1 cellular context compared by ENCODE assay signal in the genomic region with DNA sequence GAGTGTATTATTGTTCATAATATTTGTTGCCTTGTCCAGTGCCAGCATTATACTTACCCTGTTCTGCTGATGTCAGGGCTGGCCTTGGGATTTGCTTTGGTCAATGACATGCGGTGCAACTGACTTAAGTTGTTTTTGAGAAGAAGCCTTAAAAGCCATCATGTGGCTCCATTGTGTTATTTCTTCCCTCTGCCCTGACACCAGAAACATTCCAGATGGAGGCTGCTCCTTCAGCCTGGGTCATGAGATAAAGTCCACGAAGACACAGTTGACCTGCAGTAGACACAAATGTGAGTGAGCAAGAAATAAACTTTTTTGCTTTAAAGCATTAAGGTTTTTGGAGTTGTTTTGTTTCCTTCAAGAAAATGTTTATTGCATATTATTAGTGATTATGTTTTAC.
TF ChIP-seq lines count a peak whose summit lies in the region.

No MANE protein-coding gene starts in this region.

TF ChIP-seq in K562, 482 proteins besides CTCF, POLR2A, EP300 and RAD21:
- no peak for TF ChIP-seq RNF2 (IDR thresholded peaks at IDR 0.05)
- TF ChIP-seq, protein P1, sequence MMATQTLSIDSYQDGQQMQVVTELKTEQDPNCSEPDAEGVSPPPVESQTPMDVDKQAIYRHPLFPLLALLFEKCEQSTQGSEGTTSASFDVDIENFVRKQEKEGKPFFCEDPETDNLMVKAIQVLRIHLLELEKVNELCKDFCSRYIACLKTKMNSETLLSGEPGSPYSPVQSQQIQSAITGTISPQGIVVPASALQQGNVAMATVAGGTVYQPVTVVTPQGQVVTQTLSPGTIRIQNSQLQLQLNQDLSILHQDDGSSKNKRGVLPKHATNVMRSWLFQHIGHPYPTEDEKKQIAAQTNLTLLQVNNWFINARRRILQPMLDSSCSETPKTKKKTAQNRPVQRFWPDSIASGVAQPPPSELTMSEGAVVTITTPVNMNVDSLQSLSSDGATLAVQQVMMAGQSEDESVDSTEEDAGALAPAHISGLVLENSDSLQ (IDR thresholded peaks at IDR 0.05), result no peak
- TF ChIP-seq, protein P2, sequence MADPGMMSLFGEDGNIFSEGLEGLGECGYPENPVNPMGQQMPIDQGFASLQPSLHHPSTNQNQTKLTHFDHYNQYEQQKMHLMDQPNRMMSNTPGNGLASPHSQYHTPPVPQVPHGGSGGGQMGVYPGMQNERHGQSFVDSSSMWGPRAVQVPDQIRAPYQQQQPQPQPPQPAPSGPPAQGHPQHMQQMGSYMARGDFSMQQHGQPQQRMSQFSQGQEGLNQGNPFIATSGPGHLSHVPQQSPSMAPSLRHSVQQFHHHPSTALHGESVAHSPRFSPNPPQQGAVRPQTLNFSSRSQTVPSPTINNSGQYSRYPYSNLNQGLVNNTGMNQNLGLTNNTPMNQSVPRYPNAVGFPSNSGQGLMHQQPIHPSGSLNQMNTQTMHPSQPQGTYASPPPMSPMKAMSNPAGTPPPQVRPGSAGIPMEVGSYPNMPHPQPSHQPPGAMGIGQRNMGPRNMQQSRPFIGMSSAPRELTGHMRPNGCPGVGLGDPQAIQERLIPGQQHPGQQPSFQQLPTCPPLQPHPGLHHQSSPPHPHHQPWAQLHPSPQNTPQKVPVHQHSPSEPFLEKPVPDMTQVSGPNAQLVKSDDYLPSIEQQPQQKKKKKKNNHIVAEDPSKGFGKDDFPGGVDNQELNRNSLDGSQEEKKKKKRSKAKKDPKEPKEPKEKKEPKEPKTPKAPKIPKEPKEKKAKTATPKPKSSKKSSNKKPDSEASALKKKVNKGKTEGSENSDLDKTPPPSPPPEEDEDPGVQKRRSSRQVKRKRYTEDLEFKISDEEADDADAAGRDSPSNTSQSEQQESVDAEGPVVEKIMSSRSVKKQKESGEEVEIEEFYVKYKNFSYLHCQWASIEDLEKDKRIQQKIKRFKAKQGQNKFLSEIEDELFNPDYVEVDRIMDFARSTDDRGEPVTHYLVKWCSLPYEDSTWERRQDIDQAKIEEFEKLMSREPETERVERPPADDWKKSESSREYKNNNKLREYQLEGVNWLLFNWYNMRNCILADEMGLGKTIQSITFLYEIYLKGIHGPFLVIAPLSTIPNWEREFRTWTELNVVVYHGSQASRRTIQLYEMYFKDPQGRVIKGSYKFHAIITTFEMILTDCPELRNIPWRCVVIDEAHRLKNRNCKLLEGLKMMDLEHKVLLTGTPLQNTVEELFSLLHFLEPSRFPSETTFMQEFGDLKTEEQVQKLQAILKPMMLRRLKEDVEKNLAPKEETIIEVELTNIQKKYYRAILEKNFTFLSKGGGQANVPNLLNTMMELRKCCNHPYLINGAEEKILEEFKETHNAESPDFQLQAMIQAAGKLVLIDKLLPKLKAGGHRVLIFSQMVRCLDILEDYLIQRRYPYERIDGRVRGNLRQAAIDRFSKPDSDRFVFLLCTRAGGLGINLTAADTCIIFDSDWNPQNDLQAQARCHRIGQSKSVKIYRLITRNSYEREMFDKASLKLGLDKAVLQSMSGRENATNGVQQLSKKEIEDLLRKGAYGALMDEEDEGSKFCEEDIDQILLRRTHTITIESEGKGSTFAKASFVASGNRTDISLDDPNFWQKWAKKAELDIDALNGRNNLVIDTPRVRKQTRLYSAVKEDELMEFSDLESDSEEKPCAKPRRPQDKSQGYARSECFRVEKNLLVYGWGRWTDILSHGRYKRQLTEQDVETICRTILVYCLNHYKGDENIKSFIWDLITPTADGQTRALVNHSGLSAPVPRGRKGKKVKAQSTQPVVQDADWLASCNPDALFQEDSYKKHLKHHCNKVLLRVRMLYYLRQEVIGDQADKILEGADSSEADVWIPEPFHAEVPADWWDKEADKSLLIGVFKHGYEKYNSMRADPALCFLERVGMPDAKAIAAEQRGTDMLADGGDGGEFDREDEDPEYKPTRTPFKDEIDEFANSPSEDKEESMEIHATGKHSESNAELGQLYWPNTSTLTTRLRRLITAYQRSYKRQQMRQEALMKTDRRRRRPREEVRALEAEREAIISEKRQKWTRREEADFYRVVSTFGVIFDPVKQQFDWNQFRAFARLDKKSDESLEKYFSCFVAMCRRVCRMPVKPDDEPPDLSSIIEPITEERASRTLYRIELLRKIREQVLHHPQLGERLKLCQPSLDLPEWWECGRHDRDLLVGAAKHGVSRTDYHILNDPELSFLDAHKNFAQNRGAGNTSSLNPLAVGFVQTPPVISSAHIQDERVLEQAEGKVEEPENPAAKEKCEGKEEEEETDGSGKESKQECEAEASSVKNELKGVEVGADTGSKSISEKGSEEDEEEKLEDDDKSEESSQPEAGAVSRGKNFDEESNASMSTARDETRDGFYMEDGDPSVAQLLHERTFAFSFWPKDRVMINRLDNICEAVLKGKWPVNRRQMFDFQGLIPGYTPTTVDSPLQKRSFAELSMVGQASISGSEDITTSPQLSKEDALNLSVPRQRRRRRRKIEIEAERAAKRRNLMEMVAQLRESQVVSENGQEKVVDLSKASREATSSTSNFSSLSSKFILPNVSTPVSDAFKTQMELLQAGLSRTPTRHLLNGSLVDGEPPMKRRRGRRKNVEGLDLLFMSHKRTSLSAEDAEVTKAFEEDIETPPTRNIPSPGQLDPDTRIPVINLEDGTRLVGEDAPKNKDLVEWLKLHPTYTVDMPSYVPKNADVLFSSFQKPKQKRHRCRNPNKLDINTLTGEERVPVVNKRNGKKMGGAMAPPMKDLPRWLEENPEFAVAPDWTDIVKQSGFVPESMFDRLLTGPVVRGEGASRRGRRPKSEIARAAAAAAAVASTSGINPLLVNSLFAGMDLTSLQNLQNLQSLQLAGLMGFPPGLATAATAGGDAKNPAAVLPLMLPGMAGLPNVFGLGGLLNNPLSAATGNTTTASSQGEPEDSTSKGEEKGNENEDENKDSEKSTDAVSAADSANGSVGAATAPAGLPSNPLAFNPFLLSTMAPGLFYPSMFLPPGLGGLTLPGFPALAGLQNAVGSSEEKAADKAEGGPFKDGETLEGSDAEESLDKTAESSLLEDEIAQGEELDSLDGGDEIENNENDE (IDR thresholded peaks at IDR 0.05; ENCODE audit: low read depth, low read length), result no peak
- TF ChIP-seq CBFA2T3 (IDR thresholded peaks at IDR 0.05), result peak; percentile 53
- no peak for TF ChIP-seq NR2F6 (CRISPR knock-in tag; IDR thresholded peaks at IDR 0.05)
- TF ChIP-seq, protein P3, sequence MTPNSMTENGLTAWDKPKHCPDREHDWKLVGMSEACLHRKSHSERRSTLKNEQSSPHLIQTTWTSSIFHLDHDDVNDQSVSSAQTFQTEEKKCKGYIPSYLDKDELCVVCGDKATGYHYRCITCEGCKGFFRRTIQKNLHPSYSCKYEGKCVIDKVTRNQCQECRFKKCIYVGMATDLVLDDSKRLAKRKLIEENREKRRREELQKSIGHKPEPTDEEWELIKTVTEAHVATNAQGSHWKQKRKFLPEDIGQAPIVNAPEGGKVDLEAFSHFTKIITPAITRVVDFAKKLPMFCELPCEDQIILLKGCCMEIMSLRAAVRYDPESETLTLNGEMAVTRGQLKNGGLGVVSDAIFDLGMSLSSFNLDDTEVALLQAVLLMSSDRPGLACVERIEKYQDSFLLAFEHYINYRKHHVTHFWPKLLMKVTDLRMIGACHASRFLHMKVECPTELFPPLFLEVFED (CRISPR knock-in tag; conservative IDR thresholded peaks at IDR 0.05), result no peak
- TF ChIP-seq DMBX1 (CRISPR knock-in tag; IDR thresholded peaks at IDR 0.05; ENCODE audit: borderline replicate concordance), result peak; percentile 38; the same call in 1 of the 2 replicates
- TF ChIP-seq TCF3 (CRISPR knock-in tag; IDR thresholded peaks at IDR 0.05), result peak; percentile 26; the same call in 1 of the 2 replicates
- TF ChIP-seq KLF16 (IDR thresholded peaks at IDR 0.05), result no peak
- TF ChIP-seq, protein P4, sequence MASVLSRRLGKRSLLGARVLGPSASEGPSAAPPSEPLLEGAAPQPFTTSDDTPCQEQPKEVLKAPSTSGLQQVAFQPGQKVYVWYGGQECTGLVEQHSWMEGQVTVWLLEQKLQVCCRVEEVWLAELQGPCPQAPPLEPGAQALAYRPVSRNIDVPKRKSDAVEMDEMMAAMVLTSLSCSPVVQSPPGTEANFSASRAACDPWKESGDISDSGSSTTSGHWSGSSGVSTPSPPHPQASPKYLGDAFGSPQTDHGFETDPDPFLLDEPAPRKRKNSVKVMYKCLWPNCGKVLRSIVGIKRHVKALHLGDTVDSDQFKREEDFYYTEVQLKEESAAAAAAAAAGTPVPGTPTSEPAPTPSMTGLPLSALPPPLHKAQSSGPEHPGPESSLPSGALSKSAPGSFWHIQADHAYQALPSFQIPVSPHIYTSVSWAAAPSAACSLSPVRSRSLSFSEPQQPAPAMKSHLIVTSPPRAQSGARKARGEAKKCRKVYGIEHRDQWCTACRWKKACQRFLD (CRISPR knock-in tag; IDR thresholded peaks at IDR 0.05), result 0 out of 2 replicates have a peak, but pooled peaks have one; percentile 8
- 0 out of 4 replicates have a peak, but pooled peaks of 1 of the 2 experiments have one; percentile 16 for TF ChIP-seq TEAD1 (CRISPR knock-in tag; IDR thresholded peaks at IDR 0.05)
- no peak for TF ChIP-seq CHD1 (IDR thresholded peaks at IDR 0.05; ENCODE audit: low read length)
- TF ChIP-seq MAFF (IDR thresholded peaks at IDR 0.05; ENCODE audit: low read length), result no peak
- TF ChIP-seq, protein P5, sequence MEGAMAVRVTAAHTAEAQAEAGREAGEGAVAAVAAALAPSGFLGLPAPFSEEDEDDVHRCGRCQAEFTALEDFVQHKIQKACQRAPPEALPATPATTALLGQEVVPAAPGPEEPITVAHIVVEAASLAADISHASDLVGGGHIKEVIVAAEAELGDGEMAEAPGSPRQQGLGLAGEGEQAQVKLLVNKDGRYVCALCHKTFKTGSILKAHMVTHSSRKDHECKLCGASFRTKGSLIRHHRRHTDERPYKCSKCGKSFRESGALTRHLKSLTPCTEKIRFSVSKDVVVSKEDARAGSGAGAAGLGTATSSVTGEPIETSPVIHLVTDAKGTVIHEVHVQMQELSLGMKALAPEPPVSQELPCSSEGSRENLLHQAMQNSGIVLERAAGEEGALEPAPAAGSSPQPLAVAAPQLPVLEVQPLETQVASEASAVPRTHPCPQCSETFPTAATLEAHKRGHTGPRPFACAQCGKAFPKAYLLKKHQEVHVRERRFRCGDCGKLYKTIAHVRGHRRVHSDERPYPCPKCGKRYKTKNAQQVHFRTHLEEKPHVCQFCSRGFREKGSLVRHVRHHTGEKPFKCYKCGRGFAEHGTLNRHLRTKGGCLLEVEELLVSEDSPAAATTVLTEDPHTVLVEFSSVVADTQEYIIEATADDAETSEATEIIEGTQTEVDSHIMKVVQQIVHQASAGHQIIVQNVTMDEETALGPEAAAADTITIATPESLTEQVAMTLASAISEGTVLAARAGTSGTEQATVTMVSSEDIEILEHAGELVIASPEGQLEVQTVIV (CRISPR knock-in tag; IDR thresholded peaks at IDR 0.05; ENCODE audit: borderline replicate concordance), result no peak
- TF ChIP-seq, protein P6, sequence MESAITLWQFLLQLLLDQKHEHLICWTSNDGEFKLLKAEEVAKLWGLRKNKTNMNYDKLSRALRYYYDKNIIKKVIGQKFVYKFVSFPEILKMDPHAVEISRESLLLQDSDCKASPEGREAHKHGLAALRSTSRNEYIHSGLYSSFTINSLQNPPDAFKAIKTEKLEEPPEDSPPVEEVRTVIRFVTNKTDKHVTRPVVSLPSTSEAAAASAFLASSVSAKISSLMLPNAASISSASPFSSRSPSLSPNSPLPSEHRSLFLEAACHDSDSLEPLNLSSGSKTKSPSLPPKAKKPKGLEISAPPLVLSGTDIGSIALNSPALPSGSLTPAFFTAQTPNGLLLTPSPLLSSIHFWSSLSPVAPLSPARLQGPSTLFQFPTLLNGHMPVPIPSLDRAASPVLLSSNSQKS (CRISPR knock-in tag; IDR thresholded peaks at IDR 0.05), result no peak
- TF ChIP-seq NR4A1 (CRISPR knock-in tag; IDR thresholded peaks at IDR 0.05), result no peak
- TF ChIP-seq NR4A1 (tag; IDR thresholded peaks at IDR 0.05), result 0 out of 2 replicates have a peak, but pooled peaks have one; percentile 15
